9 cellular contexts compared by ENCODE assay signal in genomic region chr15:31367021-31367729, GRCh38. TPM values are rescaled to one million over a fixed set of nuclear protein-coding genes. Genes with fewer than 3 reads are reported as not detected.
DNase-seq lines count a peak whose midpoint lies in the region; ATAC-seq and TF ChIP-seq lines count a peak whose summit lies in the region.
"Had no signal": no experiment of that assay in that cellular context is flagged by ENCODE, and none has a peak within 500 bp of the region (broad histone marks: within the 10 kb centered on the region; RNA-seq: fewer than 3 reads in every experiment).

No MANE protein-coding gene starts in this region.

- H3K36me3 Mint-ChIP-seq in T-helper 17 cell (ENCODE audit: low read depth), result peaks cover 2% of the 10 kb centered on the region

- TF ChIP-seq POLR2A in GM18526 (IDR thresholded peaks at IDR 0.05; ENCODE audit: extremely low read depth, insufficient read length) (peak; percentile 23), GM18505 (IDR thresholded peaks at IDR 0.05; ENCODE audit: borderline replicate concordance, extremely low read depth, insufficient read depth, insufficient read length) (no peak)

- intact Hi-C loops in Right ventricle myocardium superior (cut with DNase I), result loop anchor here (5.0 kb wide), 1 partner anchor 70 kb away; no protein-coding TSS in a partner anchor

- no peaks in the 10 kb centered on the region for H3K27me3 ChIP-seq in WERI-Rb-1 (ENCODE audit: insufficient read depth, low read depth, severe bottlenecking)
- H3K27me3 ChIP-seq: SJSA1 had no signal

- H3K4me1 Mint-ChIP-seq in T-helper 17 cell, result peaks cover 79% of the 10 kb centered on the region

- peak overlapping the region; percentile 88 for H3K4me3 Mint-ChIP-seq in T-helper 17 cell

- peak overlapping the region; percentile 89 for H3K27ac Mint-ChIP-seq in T-helper 17 cell

- DNase-seq in T-helper 17 cell (no peak), Right ventricle myocardium superior (peak; percentile 52), NCI-H524 (lab: John Stamatoyannopoulos, UW) (no peak), DMS 273 (lab: John Stamatoyannopoulos, UW; ENCODE audit: unreplicated experiment) (no peak), WERI-Rb-1 (no peak)

- no peaks in the 10 kb centered on the region for H3K27me3 Mint-ChIP-seq in T-helper 17 cell

- no peaks in the 10 kb centered on the region; the same call in none of the 2 replicates for H3K36me3 ChIP-seq in WERI-Rb-1

- ATAC-seq in T-helper 17 cell (no peak), Right ventricle myocardium superior (ENCODE audit: poor library complexity) (peak; percentile 6), GM18505 (IDR thresholded peaks at IDR 0.05; ENCODE audit: unreplicated experiment) (no peak)

- H3K9me3 ChIP-seq in T-helper 17 cell (ENCODE audit: control insufficient read depth, low read length, poor library complexity, severe bottlenecking) (no peaks in the 10 kb centered on the region), WERI-Rb-1 (ENCODE audit: severe bottlenecking) (no peaks in the 10 kb centered on the region)

- H3K4me3 ChIP-seq in skin epidermis (no peak overlapping the region), WERI-Rb-1 (ENCODE audit: low read depth, low read length) (no peak overlapping the region)
- H3K4me3 ChIP-seq: SJSA1 had no signal

- H3K27ac ChIP-seq in skin epidermis (peak overlapping the region in 15 of 21 experiments; percentile 4 to 99 (median 79)), WERI-Rb-1 (no peak overlapping the region)
- H3K27ac ChIP-seq: SJSA1 had no signal

- TF ChIP-seq CTCF in WERI-Rb-1 (IDR thresholded peaks at IDR 0.05; ENCODE audit: low read depth, low read length), result no peak

RNA-seq across cellular contexts. Expression of gene KLF13, which starts 40.5 kb away (rescaled TPM):
- total RNA-seq in T-helper 17 cell, result 100 to 1,000 TPM; 184 to 226 TPM
- total RNA-seq in Right ventricle myocardium superior, result 65.7 TPM
